8 cellular contexts compared by ENCODE assay signal in the genomic region with DNA sequence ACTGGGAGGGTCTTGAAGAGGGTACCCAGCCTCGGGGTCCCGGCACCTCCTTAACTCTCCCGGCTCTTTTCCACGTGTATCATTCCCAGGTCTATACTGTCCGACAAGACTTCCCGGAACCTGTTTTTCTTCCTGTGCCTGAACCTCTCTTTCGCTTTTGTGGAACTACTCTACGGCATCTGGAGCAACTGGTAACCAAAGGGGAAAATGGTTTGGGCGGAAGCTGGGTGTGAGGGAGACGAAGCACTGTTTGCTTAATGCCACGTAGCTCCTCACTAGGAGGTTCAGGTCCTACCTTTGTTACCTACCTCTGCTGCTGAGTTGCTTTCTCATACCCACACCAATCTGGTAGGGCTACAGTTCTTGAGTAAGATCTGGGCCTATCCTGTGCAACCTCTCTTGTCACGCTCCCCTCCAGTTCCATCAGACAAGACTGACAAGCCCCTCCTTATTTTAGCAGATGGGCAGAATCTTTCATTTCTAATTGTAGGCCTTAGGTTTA. TPM values are rescaled to one million over a fixed set of nuclear protein-coding genes. Genes with fewer than 3 reads are reported as not detected.
A peak's percentile ranks its signal among the peaks of the same experiment; 100 is the strongest.
DNase-seq lines count a peak whose midpoint lies in the region; ATAC-seq and TF ChIP-seq lines count a peak whose summit lies in the region.

No MANE protein-coding gene starts in this region.

- peak overlapping the region; percentile 100 for H3K4me3 Mint-ChIP-seq in activated naive CD4-positive, alpha-beta T cell treated with anti-CD3 and anti-CD28 coated beads for 36 hours

- H3K27me3 Mint-ChIP-seq in activated naive CD4-positive, alpha-beta T cell treated with anti-CD3 and anti-CD28 coated beads for 36 hours (ENCODE audit: low read depth): no peaks in the 10 kb centered on the region

- POLR2A ChIA-PET in RWPE1 (lab: Yijun Ruan, JAX; ENCODE audit: low non-redundant PET): no interaction called here

- H3K27ac Mint-ChIP-seq in activated naive CD4-positive, alpha-beta T cell treated with anti-CD3 and anti-CD28 coated beads for 36 hours: peak overlapping the region; percentile 100

- H3K27me3 ChIP-seq in heart left ventricle: no peaks in the 10 kb centered on the region

- peak; percentile 43 for ATAC-seq in GM19468 (IDR thresholded peaks at IDR 0.05; ENCODE audit: extremely low read depth, unreplicated experiment)
- peak in 2 of 4 donors; percentile 0 to 12 for ATAC-seq in heart left ventricle

- CTCF ChIA-PET in RWPE1 (lab: Yijun Ruan, JAX): no interaction called here
- CTCF ChIA-PET in activated naive CD4-positive, alpha-beta T cell treated with anti-CD3 and anti-CD28 coated beads for 36 hours (lab: Charles Lee): interaction anchor here (0.6 to 1.4 kb wide), 4 partner anchors 12 to 413 kb away, joined by 3 to 4 read pairs (median 3); no protein-coding TSS in a partner anchor

- no peak for TF ChIP-seq POLR2A in heart left ventricle (IDR thresholded peaks at IDR 0.05)

- no peaks in the 10 kb centered on the region for H3K9me3 Mint-ChIP-seq in activated naive CD4-positive, alpha-beta T cell treated with anti-CD3 and anti-CD28 coated beads for 36 hours

- H3K9me3 ChIP-seq in heart left ventricle: no peaks in the 10 kb centered on the region

- H3K4me3 ChIP-seq in heart left ventricle: peak overlapping the region; percentile 72 to 94 (median 80)

- H3K27ac ChIP-seq in RWPE1 (peak overlapping the region; percentile 93), heart left ventricle (peak overlapping the region; percentile 86 to 98 (median 95))

- peaks cover 44% of the 10 kb centered on the region for H3K4me1 Mint-ChIP-seq in activated naive CD4-positive, alpha-beta T cell treated with anti-CD3 and anti-CD28 coated beads for 36 hours (ENCODE audit: low read depth)

- WGBS in heart left ventricle, 4 donors: 1 to 2% (median 2%) methylated on average over 12 of the region's 12 CpGs

- peaks cover 0 to 37% (median 21%) of the 10 kb centered on the region in 12 donors for H3K4me1 ChIP-seq in heart left ventricle

- H3K36me3 ChIP-seq in heart left ventricle: peaks cover 0 to 37% (median 24%) of the 10 kb centered on the region in 9 donors

- TF ChIP-seq CTCF in RWPE1 (conservative IDR thresholded peaks at IDR 0.05; ENCODE audit: low read depth) (no peak), heart left ventricle (IDR thresholded peaks at IDR 0.05) (no peak)

- peaks cover 31% of the 10 kb centered on the region for H3K36me3 Mint-ChIP-seq in activated naive CD4-positive, alpha-beta T cell treated with anti-CD3 and anti-CD28 coated beads for 36 hours (ENCODE audit: low read depth)

- peak; percentile 90 for DNase-seq in DMS53 (lab: John Stamatoyannopoulos, UW)
- DNase-seq in HPDE6-E6E7 (ENCODE audit: extremely low spot score): peak; percentile 26
- peak; percentile 46 for DNase-seq in RWPE1 (ENCODE audit: low spot score)
- DNase-seq in activated naive CD4-positive, alpha-beta T cell treated with anti-CD3 and anti-CD28 coated beads for 36 hours: peak; percentile 80
- peak in 1 of 5 donors; percentile 10 for DNase-seq in heart left ventricle
- peak; percentile 63 for DNase-seq in renal cortical epithelial cell (ENCODE audit: low read depth)
- DNase-seq in NCI-H187 (lab: John Stamatoyannopoulos, UW): no peak

- intact Hi-C loops in activated naive CD4-positive, alpha-beta T cell treated with anti-CD3 and anti-CD28 coated beads for 36 hours (cut with micrococcal nuclease): loop anchor here (1.0 to 10.0 kb wide), 11 partner anchors 25 to 764 kb away; a partner anchor contains a TSS
- intact Hi-C loops in heart left ventricle (cut with DNase I): loop anchor here in 3 of 10 donors (5.0 to 10.0 kb wide), 2 partner anchors 762 to 764 kb away; a partner anchor contains a TSS

RNA-seq across cellular contexts. Expression of a gene that starts 0.6 kb away (rescaled TPM):
- 10 to 100 TPM; 32.4 to 32.6 TPM for total RNA-seq in activated naive CD4-positive, alpha-beta T cell treated with anti-CD3 and anti-CD28 coated beads for 36 hours
- 10 to 100 TPM in 2 of 9 donors, 1 to 10 TPM in 7; 3.9 to 19.4 (median 5.5) TPM for total RNA-seq in heart left ventricle
- polyA plus RNA-seq in heart left ventricle: 1 to 10 TPM; 1.6 to 1.8 TPM
- 38.0 and 41.0 TPM in 2 replicates for total RNA-seq in renal cortical epithelial cell

RNA-seq across cellular contexts. Expression of a gene that starts 1.9 kb away (rescaled TPM):
- total RNA-seq in activated naive CD4-positive, alpha-beta T cell treated with anti-CD3 and anti-CD28 coated beads for 36 hours: 1 to 10 TPM; 3.1 to 3.3 TPM
- 1 to 10 TPM; 5.4 to 9.6 (median 8.5) TPM for total RNA-seq in heart left ventricle
- 1 to 10 TPM; 5.4 to 6.7 TPM for polyA plus RNA-seq in heart left ventricle
- total RNA-seq in renal cortical epithelial cell: 8.0 and 9.1 TPM in 2 replicates

Comparison
In these comparisons a context has a peak if more than half of its experiments do, and no peak if none do; other contexts are left out.
1. DNase-seq: peak in DMS53 (single experiment), HPDE6-E6E7 (single experiment), RWPE1 (single experiment), activated naive CD4-positive, alpha-beta T cell treated with anti-CD3 and anti-CD28 coated beads for 36 hours (single experiment) and renal cortical epithelial cell (single experiment); none in NCI-H187 (0 of 2).